8 cellular contexts compared by ENCODE assay signal in the genomic region with DNA sequence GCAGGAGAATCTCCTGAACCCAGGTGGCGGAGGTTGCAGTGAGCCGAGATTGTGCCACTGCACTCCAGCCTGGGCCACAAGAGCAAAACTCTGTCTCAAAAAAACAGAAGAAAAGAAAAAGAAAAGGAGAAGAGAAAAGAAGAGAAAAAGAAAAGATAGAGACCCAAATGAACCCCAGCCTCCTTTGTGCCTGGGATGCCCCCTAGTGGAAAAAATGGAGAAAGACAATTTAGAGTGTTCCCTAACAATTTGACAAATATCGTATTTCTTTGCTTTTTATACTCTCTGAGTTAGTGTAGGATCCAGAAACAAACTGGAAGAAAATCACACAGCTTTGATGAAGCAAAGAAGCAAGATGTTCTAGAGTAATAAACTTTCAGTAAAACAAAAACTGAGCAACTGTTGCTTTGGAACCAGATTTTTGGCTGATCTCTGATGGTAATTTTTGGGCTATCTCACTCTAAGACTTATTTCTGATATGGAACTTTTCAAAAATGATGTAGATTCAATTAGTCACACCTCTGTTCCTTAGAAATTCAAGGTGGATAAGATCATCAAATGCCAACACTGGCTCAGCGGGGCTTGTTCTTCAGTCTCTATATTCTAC. TPM values are rescaled to one million over a fixed set of nuclear protein-coding genes. Genes with fewer than 3 reads are reported as not detected.
DNase-seq lines count a peak whose midpoint lies in the region; ATAC-seq and TF ChIP-seq lines count a peak whose summit lies in the region.

No MANE protein-coding gene starts in this region.

- CTCF ChIA-PET in PC-9 (lab: Charles Lee): interaction anchor here (0.6 kb wide), 1 partner anchor 102 kb away, joined by 3 read pairs; no protein-coding TSS in a partner anchor

- no peaks in the 10 kb centered on the region for H3K79me2 ChIP-seq in PC-9 (ENCODE audit: low read depth)

- DNase-seq in 8988T: peak; percentile 17
- DNase-seq in PC-9: no peak
- peak; percentile 52 for DNase-seq in germinal center (ENCODE audit: low spot score)
- no peak for DNase-seq in NCI-H1930 (lab: John Stamatoyannopoulos, UW)
- no peak for DNase-seq in cortex of kidney (lab: John Stamatoyannopoulos, UW)
- no peak for DNase-seq in SKM-1 (lab: John Stamatoyannopoulos, UW; ENCODE audit: unreplicated experiment)

- no peak overlapping the region for H3K4me2 ChIP-seq in PC-9

- no peaks in the 10 kb centered on the region for H3K36me3 ChIP-seq in PC-9 (ENCODE audit: low read depth)

- no peak overlapping the region for H2AFZ ChIP-seq in PC-9

- intact Hi-C loops in PC-9 (cut with micrococcal nuclease; ENCODE audit: unreplicated experiment): loop anchor here (2.0 to 10.0 kb wide), 2 partner anchors 85 to 205 kb away; no protein-coding TSS in a partner anchor

- H3K27me3 ChIP-seq in PC-9 (ENCODE audit: insufficient read depth, low read depth): peaks cover 29% of the 10 kb centered on the region

- BruUV-seq in PC-9 (replicated peaks; lab: Mats Ljungman, UMichigan): no TSS peak

- H3F3A ChIP-seq in PC-9 (ENCODE audit: insufficient read depth, low read depth): no peaks in the 10 kb centered on the region

- no peaks in the 10 kb centered on the region for H3K4me1 ChIP-seq in PC-9 (replicated peaks; ENCODE audit: insufficient read depth)

- peaks cover 5% of the 10 kb centered on the region for H3K9me3 ChIP-seq in PC-9 (ENCODE audit: insufficient read depth, low read depth)

- ATAC-seq in GM19455 (IDR thresholded peaks at IDR 0.05; ENCODE audit: unreplicated experiment): no peak

- no peaks in the 10 kb centered on the region for H3K9me2 ChIP-seq in PC-9 (ENCODE audit: insufficient read depth)

- no peaks in the 10 kb centered on the region for H4K20me1 ChIP-seq in PC-9 (ENCODE audit: insufficient read depth)

- H3K4me3 ChIP-seq in PC-9: no peak overlapping the region

- TF ChIP-seq CTCF in GM12872 (IDR thresholded peaks at IDR 0.05; ENCODE audit: insufficient read depth, low read depth, low read length): peak; percentile 75
- peak; percentile 86 for TF ChIP-seq CTCF in PC-9 (conservative IDR thresholded peaks at IDR 0.05)

- POLR2A ChIA-PET in PC-9 (lab: Charles Lee; ENCODE audit: unreplicated experiment): interaction anchor here (0.5 kb wide), 1 partner anchor 1465 kb away, joined by 3 read pairs; no protein-coding TSS in a partner anchor

- H3K27ac ChIP-seq in PC-9: no peak overlapping the region

RNA-seq across cellular contexts. Expression of gene PRKAB1, which starts 18.6 kb away (rescaled TPM):
- 24.8 and 30.0 TPM in 2 replicates for total RNA-seq in PC-9 (2021)

RNA-seq across cellular contexts. Expression of gene TMEM233, which starts 55.7 kb away (rescaled TPM):
- total RNA-seq in PC-9 (2021): not detected in 2 replicates

Comparison
In these comparisons a context has a peak if more than half of its experiments do, and no peak if none do; other contexts are left out.
1. DNase-seq: peak in 8988T (single experiment) and germinal center (single experiment); none in PC-9 (0 of 2), NCI-H1930 (0 of 2), cortex of kidney (single experiment) and SKM-1 (single experiment).